ENCODE assay signal across 10 cellular contexts in the genomic region with DNA sequence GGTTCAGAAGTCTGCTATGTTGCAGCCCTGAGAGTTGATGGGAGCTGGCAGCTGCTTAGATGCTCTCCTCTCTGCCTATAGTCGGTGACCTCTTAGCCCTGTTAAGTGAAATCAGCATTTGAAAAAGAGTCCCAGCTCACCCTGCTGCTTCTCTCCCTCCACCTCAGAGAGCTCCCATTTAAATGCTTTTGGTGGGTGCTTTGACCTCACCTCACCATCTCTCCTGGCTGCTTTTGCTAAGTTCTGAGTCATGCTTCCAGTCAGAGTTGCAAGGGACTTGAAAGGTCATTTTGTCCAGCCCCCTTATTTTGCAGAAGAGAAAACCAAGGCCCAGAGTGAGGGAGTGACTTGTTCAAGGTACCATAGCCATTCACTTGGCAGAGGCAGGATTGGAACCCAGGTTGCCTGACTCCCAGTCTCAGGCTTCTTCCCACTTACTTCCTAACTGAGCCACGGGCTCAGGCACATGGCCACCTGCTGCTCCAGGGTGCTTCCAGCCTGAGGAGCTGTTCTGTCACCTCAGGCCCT. TPM values are rescaled to one million over a fixed set of nuclear protein-coding genes. Genes with fewer than 3 reads are reported as not detected.
DNase-seq lines count a peak whose midpoint lies in the region; ATAC-seq and TF ChIP-seq lines count a peak whose summit lies in the region.
"Had no signal": no experiment of that assay in that cellular context is flagged by ENCODE, and none has a peak within 500 bp of the region (broad histone marks: within the 10 kb centered on the region; RNA-seq: fewer than 3 reads in every experiment).

No MANE protein-coding gene starts in this region.

- no peak overlapping the region for H3K4ac ChIP-seq in IMR-90 (ENCODE audit: low read depth, low read length)

- H3K18ac ChIP-seq in IMR-90 (ENCODE audit: low read depth, low read length): no peak overlapping the region

- intact Hi-C loops in IMR-90 (cut with micrococcal nuclease): loop anchor here (2.0 to 5.0 kb wide), 2 partner anchors 17 to 34 kb away; no protein-coding TSS in a partner anchor
- intact Hi-C loops in sciatic nerve (cut with DNase I): no loop called here

- no peak overlapping the region for H4K91ac ChIP-seq in IMR-90 (ENCODE audit: insufficient read depth, low read depth, low read length)

- in situ Hi-C loops in IMR-90 (cut with MboI; ENCODE audit: low sequenced_read_pairs): no loop called here

- peak overlapping the region; percentile 12 for H3K14ac ChIP-seq in IMR-90 (replicated peaks; ENCODE audit: low read depth, low read length)

- no peaks in the 10 kb centered on the region for H3K9me3 Mint-ChIP-seq in chondrocyte (ENCODE audit: low read depth)

- H3K4me1 Mint-ChIP-seq in chondrocyte (ENCODE audit: low read depth): peaks cover 71% of the 10 kb centered on the region

- H2AFZ ChIP-seq in IMR-90 (replicated peaks; ENCODE audit: low read length, poor library complexity): no peak overlapping the region

- H3K27me3 ChIP-seq in BLaER1 treated with 17β-estradiol and CSF1 and Interleukin-3, amounts not matched to agents 10 nM and 100 nM: peaks cover 0 to 15% (median 0%) of the 10 kb centered on the region in 11 experiments; a peak in 8 of 22 replicates
- H3K27me3 ChIP-seq in IMR-90 (ENCODE audit: control insufficient read depth, insufficient read depth, low read length): no peaks in the 10 kb centered on the region
- H3K27me3 ChIP-seq in muscle layer of colon (ENCODE audit: control insufficient read depth in 1 of 2, insufficient read depth in 2 of 2, low read length in 2 of 2): no peaks in the 10 kb centered on the region
- H3K27me3 ChIP-seq: spleen had no signal

- dilution Hi-C loops in IMR-90 (cut with HindIII; ENCODE audit: low sequenced_read_pairs, unreplicated experiment): no loop called here

- H3K4me3 ChIP-seq in BLaER1 treated with 17β-estradiol and CSF1 and Interleukin-3, amounts not matched to agents 10 nM and 100 nM: peak overlapping the region in 9 of 10 experiments; percentile 77 to 97 (median 93); a peak in 16 of 20 replicates
- H3K4me3 ChIP-seq in IMR-90 (ENCODE audit: insufficient read depth, low read depth, low read length) (no peak overlapping the region), muscle layer of colon (ENCODE audit: low read depth in 1 of 2, low read length in 2 of 2) (no peak overlapping the region)

- peaks cover 69 to 88% (median 81%) of the 10 kb centered on the region in 11 experiments for H4K20me1 ChIP-seq in BLaER1 treated with 17β-estradiol and CSF1 and Interleukin-3, amounts not matched to agents 10 nM and 100 nM
- peaks cover 74% of the 10 kb centered on the region for H4K20me1 ChIP-seq in IMR-90 (ENCODE audit: insufficient read depth, low read length)

- TF ChIP-seq POLR2A in IMR-90 (IDR thresholded peaks at IDR 0.05; ENCODE audit: low read depth, low read length): no peak

- no peak overlapping the region for H2BK5ac ChIP-seq in IMR-90 (ENCODE audit: low read depth, low read length, poor library complexity, severe bottlenecking)

- H2BK120ac ChIP-seq in IMR-90 (ENCODE audit: low read depth, low read length): no peak overlapping the region

- H2AK9ac ChIP-seq in IMR-90 (replicated peaks; ENCODE audit: low read depth, low read length, poor library complexity): no peak overlapping the region

- 0 out of 2 replicates have a peak overlapping the region, but pooled peaks have one; percentile 3 for H3K23ac ChIP-seq in IMR-90 (ENCODE audit: low read depth, low read length)

- peaks cover 9 to 68% of the 10 kb centered on the region in 2 experiments; a peak in 3 of 4 replicates for H3K79me1 ChIP-seq in IMR-90 (ENCODE audit: low read depth in 1 of 2, low read length in 2 of 2)

- CTCF ChIA-PET in IMR-90 (lab: Yijun Ruan, JAX): interaction anchor here (1.0 to 1.6 kb wide), 3 partner anchors 23 to 79 kb away, joined by 3 read pairs; no protein-coding TSS in a partner anchor

- H3K27ac Mint-ChIP-seq in chondrocyte (ENCODE audit: unreplicated experiment): peak overlapping the region; percentile 79

- H2AK5ac ChIP-seq in IMR-90 (ENCODE audit: low read depth, low read length): no peak overlapping the region

- peak overlapping the region; percentile 27 to 97 (median 94); a peak in 19 of 22 replicates for H3K9ac ChIP-seq in BLaER1 treated with 17β-estradiol and CSF1 and Interleukin-3, amounts not matched to agents 10 nM and 100 nM
- H3K9ac ChIP-seq in IMR-90 (ENCODE audit: low read depth, low read length) (no peak overlapping the region), muscle layer of colon (ENCODE audit: low read length) (no peak overlapping the region)

- peaks cover 47% of the 10 kb centered on the region for H3K9me1 ChIP-seq in IMR-90 (ENCODE audit: insufficient read depth, low read length)

- no peak overlapping the region for H2BK20ac ChIP-seq in IMR-90 (ENCODE audit: low read depth, low read length)

- H3K27me3 Mint-ChIP-seq in chondrocyte (ENCODE audit: low read depth): peaks cover 2% of the 10 kb centered on the region

- peak; percentile 28; the same call in 1 of the 2 replicates for TF ChIP-seq RAD21 in IMR-90 (IDR thresholded peaks at IDR 0.05; ENCODE audit: low read length)

- no peak for TF ChIP-seq CTCF in IMR-90 (conservative IDR thresholded peaks at IDR 0.05; ENCODE audit: low read depth, low read length)
- no peak for TF ChIP-seq CTCF in chondrocyte (IDR thresholded peaks at IDR 0.05)

- no peak overlapping the region for H4K8ac ChIP-seq in IMR-90 (ENCODE audit: low read depth in 2 of 2, low read length in 2 of 2)

- peaks cover 77 to 80% (median 79%) of the 10 kb centered on the region in 10 experiments for H3K4me1 ChIP-seq in BLaER1 treated with 17β-estradiol and CSF1 and Interleukin-3, amounts not matched to agents 10 nM and 100 nM
- H3K4me1 ChIP-seq in IMR-90 (ENCODE audit: control insufficient read depth, insufficient read depth, low read length) (peaks cover 45% of the 10 kb centered on the region), muscle layer of colon (ENCODE audit: insufficient read depth, low read length) (peaks cover 70% of the 10 kb centered on the region)

- ATAC-seq in IMR-90 (ENCODE audit: low read depth) (no peak), GM18873 (IDR thresholded peaks at IDR 0.05; ENCODE audit: low FRiP score, unreplicated experiment) (no peak), sciatic nerve (no peak)

- peak overlapping the region; percentile 82 to 98 (median 93) for H3K4me2 ChIP-seq in BLaER1 treated with 17β-estradiol and CSF1 and Interleukin-3, amounts not matched to agents 10 nM and 100 nM
- H3K4me2 ChIP-seq in IMR-90 (ENCODE audit: low read depth, low read length): peak overlapping the region; percentile 83; the same call in 1 of the 2 replicates

- POLR2A ChIA-PET in IMR-90 (lab: Charles Lee; ENCODE audit: unreplicated experiment): no interaction called here

- peaks cover 0 to 42% (median 26%) of the 10 kb centered on the region in 11 experiments; a peak in 13 of 22 replicates for H3K36me3 ChIP-seq in BLaER1 treated with 17β-estradiol and CSF1 and Interleukin-3, amounts not matched to agents 10 nM and 100 nM
- H3K36me3 ChIP-seq in IMR-90 (ENCODE audit: control insufficient read depth, insufficient read depth, low read length): no peaks in the 10 kb centered on the region
- H3K36me3 ChIP-seq in muscle layer of colon (ENCODE audit: insufficient read depth, low read length): no peaks in the 10 kb centered on the region

- H3K27ac ChIP-seq in BLaER1 treated with 17β-estradiol and CSF1 and Interleukin-3, amounts not matched to agents 10 nM and 100 nM: peak overlapping the region in 7 of 11 experiments; percentile 30 to 95 (median 92); a peak in 12 of 22 replicates
- H3K27ac ChIP-seq in IMR-90 (ENCODE audit: insufficient read depth, low read length): no peak overlapping the region
- H3K27ac ChIP-seq in muscle layer of colon (ENCODE audit: low read depth, low read length): peak overlapping the region; percentile 93

- WGBS in IMR-90 (ENCODE audit: extremely low coverage in 2 of 2, insufficient read length in 1 of 2), 2 experiments: no CpG with 5 or more reads among the region's 2 CpGs

- no peaks in the 10 kb centered on the region for H3K9me3 ChIP-seq in BLaER1 treated with 17β-estradiol and CSF1 and Interleukin-3, amounts not matched to agents 10 nM and 100 nM (replicated peaks in 1 of 11)
- H3K9me3 ChIP-seq in IMR-90 (ENCODE audit: control insufficient read depth, insufficient read depth, low read length): no peaks in the 10 kb centered on the region
- no peaks in the 10 kb centered on the region for H3K9me3 ChIP-seq in muscle layer of colon (ENCODE audit: low read length)
- H3K9me3 ChIP-seq: spleen had no signal

- no peaks in the 10 kb centered on the region for H3K36me3 Mint-ChIP-seq in chondrocyte (ENCODE audit: low read depth)

- BruUV-seq in IMR-90 (replicated peaks; lab: Mats Ljungman, UMichigan): no TSS peak

- no peak overlapping the region for H2BK15ac ChIP-seq in IMR-90 (ENCODE audit: low read depth, low read length)

- no peak overlapping the region for H3K56ac ChIP-seq in IMR-90 (ENCODE audit: extremely low read depth, insufficient read depth, low read length)

- H4K5ac ChIP-seq in IMR-90 (ENCODE audit: low read depth, low read length): no peak overlapping the region

- DNase-seq in IMR-90 (peak; percentile 67), chondrocyte (ENCODE audit: low spot score) (no peak), occipital lobe (lab: John Stamatoyannopoulos, UW) (no peak), sciatic nerve (ENCODE audit: low spot score) (no peak), NCI-H1417 treated with DMSO at 0.1 percent for 48 hours (lab: John Stamatoyannopoulos, UW) (no peak)
- DNase-seq: NCI-H1436 treated with DMSO at 0.1 percent for 48 hours, spleen had no signal

- peak overlapping the region; percentile 92 for H3K4me3 Mint-ChIP-seq in chondrocyte (ENCODE audit: unreplicated experiment)

TF ChIP-seq in IMR-90, 13 proteins besides CTCF, POLR2A, EP300 and RAD21 (continues in another document):
- TF ChIP-seq NFE2L2 (IDR thresholded peaks at IDR 0.05; ENCODE audit: low read depth, low read length): no peak
- TF ChIP-seq CHD1 (IDR thresholded peaks at IDR 0.05; ENCODE audit: low read depth, low read length): 0 out of 2 replicates have a peak, but pooled peaks have one; percentile 25
- 0 out of 2 replicates have a peak, but pooled peaks have one; percentile 6 for TF ChIP-seq FOS (IDR thresholded peaks at IDR 0.05; ENCODE audit: low read depth, low read length)
- no peak for TF ChIP-seq RCOR1 (IDR thresholded peaks at IDR 0.05; ENCODE audit: insufficient replicate concordance, low read length)

RNA-seq across cellular contexts. Expression of gene MAPKAPK2, which starts 3.3 kb away (rescaled TPM):
- total RNA-seq in IMR-90 (2012; rRNA removed) (50.8 and 56.5 TPM in 2 replicates), chondrocyte (66.6 to 88.0 TPM (median 87.9 TPM) in 3 replicates), occipital lobe (8.1 TPM), sciatic nerve (56.3 TPM)
- 60.7 and 66.4 TPM in 2 replicates for polyA plus RNA-seq in IMR-90 (2012; rRNA removed)
- polyA plus RNA-seq in IMR-90 (2012; cell fraction: cytosol; rRNA removed): 42.3 and 56.1 TPM in 2 replicates
- polyA plus RNA-seq in IMR-90 (2012; cell fraction: nucleus; rRNA removed; ENCODE audit: low replicate concordance): 86.1 and 91.5 TPM in 2 replicates

RNA-seq across cellular contexts. Expression of gene DYRK3, which starts 52.6 kb away (rescaled TPM):
- total RNA-seq in IMR-90 (2012; rRNA removed) (21.1 and 22.0 TPM in 2 replicates), chondrocyte (4.8 to 6.6 TPM (median 5.7 TPM) in 3 replicates), occipital lobe (18.2 TPM), sciatic nerve (9.5 TPM)
- polyA plus RNA-seq in IMR-90 (2012; rRNA removed): 4.6 and 5.5 TPM in 2 replicates
- 2.2 and 3.2 TPM in 2 replicates for polyA plus RNA-seq in IMR-90 (2012; cell fraction: cytosol; rRNA removed)
- 2.4 and 9.7 TPM in 2 replicates for polyA plus RNA-seq in IMR-90 (2012; cell fraction: nucleus; rRNA removed; ENCODE audit: low replicate concordance)

Comparison
In these comparisons a context has a peak if more than half of its experiments do, and no peak if none do; other contexts are left out.
1. H3K4me3 ChIP-seq: peak in BLaER1 treated with 17β-estradiol and CSF1 and Interleukin-3, amounts not matched to agents 10 nM and 100 nM (9 of 10); none in IMR-90 (single experiment) and muscle layer of colon (0 of 2).
2. H3K9ac ChIP-seq: peak in BLaER1 treated with 17β-estradiol and CSF1 and Interleukin-3, amounts not matched to agents 10 nM and 100 nM (11 of 11); none in IMR-90 (single experiment) and muscle layer of colon (single experiment).